Comparison of ENCODE assay signal across 1 cellular context in the genomic region with DNA sequence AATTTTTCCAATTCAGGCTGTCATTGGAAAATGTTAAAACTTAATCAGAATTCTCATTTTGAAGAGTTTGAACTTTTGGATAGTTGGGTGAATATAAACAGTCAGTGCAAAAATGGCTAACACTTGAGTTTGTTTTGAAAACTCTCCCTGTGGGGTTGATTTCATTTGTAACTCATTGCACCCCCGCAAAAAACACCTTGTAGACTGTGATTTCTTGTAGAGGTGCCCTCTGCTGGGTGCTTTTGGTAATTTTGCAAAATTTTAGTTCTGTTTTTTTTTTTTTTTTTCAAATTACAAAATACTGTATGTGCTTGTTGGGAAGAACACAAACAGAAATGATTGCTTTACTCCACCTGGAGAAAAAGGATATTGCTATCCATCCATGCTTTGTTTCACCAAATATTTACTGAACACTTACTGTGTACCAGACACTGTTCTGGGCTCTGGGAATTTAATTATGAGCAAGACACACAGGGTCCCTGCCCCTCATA.
TF ChIP-seq lines count a peak whose summit lies in the region.

No MANE protein-coding gene starts in this region.

TF ChIP-seq in HepG2, 621 proteins besides CTCF, POLR2A, EP300 and RAD21 (continued from another document):
- TF ChIP-seq, protein P1, sequence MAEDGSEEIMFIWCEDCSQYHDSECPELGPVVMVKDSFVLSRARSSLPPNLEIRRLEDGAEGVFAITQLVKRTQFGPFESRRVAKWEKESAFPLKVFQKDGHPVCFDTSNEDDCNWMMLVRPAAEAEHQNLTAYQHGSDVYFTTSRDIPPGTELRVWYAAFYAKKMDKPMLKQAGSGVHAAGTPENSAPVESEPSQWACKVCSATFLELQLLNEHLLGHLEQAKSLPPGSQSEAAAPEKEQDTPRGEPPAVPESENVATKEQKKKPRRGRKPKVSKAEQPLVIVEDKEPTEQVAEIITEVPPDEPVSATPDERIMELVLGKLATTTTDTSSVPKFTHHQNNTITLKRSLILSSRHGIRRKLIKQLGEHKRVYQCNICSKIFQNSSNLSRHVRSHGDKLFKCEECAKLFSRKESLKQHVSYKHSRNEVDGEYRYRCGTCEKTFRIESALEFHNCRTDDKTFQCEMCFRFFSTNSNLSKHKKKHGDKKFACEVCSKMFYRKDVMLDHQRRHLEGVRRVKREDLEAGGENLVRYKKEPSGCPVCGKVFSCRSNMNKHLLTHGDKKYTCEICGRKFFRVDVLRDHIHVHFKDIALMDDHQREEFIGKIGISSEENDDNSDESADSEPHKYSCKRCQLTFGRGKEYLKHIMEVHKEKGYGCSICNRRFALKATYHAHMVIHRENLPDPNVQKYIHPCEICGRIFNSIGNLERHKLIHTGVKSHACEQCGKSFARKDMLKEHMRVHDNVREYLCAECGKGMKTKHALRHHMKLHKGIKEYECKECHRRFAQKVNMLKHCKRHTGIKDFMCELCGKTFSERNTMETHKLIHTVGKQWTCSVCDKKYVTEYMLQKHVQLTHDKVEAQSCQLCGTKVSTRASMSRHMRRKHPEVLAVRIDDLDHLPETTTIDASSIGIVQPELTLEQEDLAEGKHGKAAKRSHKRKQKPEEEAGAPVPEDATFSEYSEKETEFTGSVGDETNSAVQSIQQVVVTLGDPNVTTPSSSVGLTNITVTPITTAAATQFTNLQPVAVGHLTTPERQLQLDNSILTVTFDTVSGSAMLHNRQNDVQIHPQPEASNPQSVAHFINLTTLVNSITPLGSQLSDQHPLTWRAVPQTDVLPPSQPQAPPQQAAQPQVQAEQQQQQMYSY (CRISPR knock-in tag; IDR thresholded peaks at IDR 0.05), result no peak
- TF ChIP-seq SALL2 (CRISPR knock-in tag; IDR thresholded peaks at IDR 0.05) (no peak), ZNF773 (CRISPR knock-in tag; IDR thresholded peaks at IDR 0.05; ENCODE audit: borderline replicate concordance) (no peak), HNF4A (CRISPR knock-in tag; IDR thresholded peaks at IDR 0.05) (no peak), ZNF274 (CRISPR knock-in tag; IDR thresholded peaks at IDR 0.05) (no peak), NAIF1 (CRISPR knock-in tag; IDR thresholded peaks at IDR 0.05; ENCODE audit: borderline replicate concordance) (no peak), ZFP36 (IDR thresholded peaks at IDR 0.05; ENCODE audit: borderline replicate concordance, low read depth, low read length, partially characterized antibody) (no peak), GTF2F1 (IDR thresholded peaks at IDR 0.05; ENCODE audit: low read length) (no peak), STAG1 (CRISPR knock-in tag; IDR thresholded peaks at IDR 0.05) (peak; percentile 40; the same call in 1 of the 2 replicates), ZNF260 (CRISPR knock-in tag; IDR thresholded peaks at IDR 0.05; ENCODE audit: borderline replicate concordance, low read depth) (no peak), SMC3 (IDR thresholded peaks at IDR 0.05; ENCODE audit: low read length) (peak; percentile 35; the same call in 1 of the 2 replicates), KDM6A (CRISPR knock-in tag; IDR thresholded peaks at IDR 0.05; ENCODE audit: low read depth) (no peak)
- TF ChIP-seq, protein P2, sequence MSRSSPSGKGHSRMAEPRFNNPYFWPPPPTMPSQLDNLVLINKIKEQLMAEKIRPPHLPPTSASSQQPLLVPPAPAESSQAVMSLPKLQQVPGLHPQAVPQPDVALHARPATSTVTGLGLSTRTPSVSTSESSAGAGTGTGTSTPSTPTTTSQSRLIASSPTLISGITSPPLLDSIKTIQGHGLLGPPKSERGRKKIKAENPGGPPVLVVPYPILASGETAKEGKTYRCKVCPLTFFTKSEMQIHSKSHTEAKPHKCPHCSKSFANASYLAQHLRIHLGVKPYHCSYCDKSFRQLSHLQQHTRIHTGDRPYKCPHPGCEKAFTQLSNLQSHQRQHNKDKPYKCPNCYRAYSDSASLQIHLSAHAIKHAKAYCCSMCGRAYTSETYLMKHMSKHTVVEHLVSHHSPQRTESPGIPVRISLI (CRISPR knock-in tag; IDR thresholded peaks at IDR 0.05; ENCODE audit: borderline replicate concordance), result peak; percentile 52; the same call in 1 of the 2 replicates
- TF ChIP-seq, protein P3, sequence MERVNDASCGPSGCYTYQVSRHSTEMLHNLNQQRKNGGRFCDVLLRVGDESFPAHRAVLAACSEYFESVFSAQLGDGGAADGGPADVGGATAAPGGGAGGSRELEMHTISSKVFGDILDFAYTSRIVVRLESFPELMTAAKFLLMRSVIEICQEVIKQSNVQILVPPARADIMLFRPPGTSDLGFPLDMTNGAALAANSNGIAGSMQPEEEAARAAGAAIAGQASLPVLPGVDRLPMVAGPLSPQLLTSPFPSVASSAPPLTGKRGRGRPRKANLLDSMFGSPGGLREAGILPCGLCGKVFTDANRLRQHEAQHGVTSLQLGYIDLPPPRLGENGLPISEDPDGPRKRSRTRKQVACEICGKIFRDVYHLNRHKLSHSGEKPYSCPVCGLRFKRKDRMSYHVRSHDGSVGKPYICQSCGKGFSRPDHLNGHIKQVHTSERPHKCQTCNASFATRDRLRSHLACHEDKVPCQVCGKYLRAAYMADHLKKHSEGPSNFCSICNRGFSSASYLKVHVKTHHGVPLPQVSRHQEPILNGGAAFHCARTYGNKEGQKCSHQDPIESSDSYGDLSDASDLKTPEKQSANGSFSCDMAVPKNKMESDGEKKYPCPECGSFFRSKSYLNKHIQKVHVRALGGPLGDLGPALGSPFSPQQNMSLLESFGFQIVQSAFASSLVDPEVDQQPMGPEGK (CRISPR knock-in tag; IDR thresholded peaks at IDR 0.05), result peak; percentile 69
- TF ChIP-seq, protein P4, sequence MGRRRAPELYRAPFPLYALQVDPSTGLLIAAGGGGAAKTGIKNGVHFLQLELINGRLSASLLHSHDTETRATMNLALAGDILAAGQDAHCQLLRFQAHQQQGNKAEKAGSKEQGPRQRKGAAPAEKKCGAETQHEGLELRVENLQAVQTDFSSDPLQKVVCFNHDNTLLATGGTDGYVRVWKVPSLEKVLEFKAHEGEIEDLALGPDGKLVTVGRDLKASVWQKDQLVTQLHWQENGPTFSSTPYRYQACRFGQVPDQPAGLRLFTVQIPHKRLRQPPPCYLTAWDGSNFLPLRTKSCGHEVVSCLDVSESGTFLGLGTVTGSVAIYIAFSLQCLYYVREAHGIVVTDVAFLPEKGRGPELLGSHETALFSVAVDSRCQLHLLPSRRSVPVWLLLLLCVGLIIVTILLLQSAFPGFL (CRISPR knock-in tag; IDR thresholded peaks at IDR 0.05), result no peak
- TF ChIP-seq, protein P5, sequence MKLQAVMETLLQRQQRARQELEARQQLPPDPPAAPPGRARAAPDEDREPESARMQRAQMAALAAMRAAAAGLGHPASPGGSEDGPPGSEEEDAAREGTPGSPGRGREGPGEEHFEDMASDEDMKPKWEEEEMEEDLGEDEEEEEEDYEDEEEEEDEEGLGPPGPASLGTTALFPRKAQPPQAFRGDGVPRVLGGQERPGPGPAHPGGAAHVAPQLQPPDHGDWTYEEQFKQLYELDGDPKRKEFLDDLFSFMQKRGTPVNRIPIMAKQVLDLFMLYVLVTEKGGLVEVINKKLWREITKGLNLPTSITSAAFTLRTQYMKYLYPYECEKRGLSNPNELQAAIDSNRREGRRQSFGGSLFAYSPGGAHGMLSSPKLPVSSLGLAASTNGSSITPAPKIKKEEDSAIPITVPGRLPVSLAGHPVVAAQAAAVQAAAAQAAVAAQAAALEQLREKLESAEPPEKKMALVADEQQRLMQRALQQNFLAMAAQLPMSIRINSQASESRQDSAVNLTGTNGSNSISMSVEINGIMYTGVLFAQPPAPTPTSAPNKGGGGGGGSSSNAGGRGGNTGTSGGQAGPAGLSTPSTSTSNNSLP (IDR thresholded peaks at IDR 0.05; ENCODE audit: low read depth, low read length), result no peak
TF ChIP-seq in HepG2: peak in this region for 4.
